In the genomic region with DNA sequence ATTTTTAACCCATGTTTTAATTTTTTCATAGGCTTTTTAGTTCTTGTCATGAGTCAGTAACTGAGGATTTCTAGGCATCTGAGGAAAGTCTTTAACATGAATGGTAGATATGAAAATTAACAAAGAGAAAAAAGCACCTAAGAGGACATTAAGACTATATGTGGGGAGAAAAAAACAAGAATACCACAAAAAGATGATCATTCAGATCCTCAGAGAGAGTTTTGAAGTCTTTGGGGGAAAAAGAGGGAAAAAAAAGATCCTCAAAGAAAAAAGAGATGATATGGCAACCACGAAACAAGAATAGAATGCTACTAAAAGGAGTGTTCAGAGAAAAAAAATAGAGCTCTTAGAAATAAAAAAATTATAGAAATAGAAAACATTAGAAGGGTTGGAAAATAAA, we compare ENCODE assay signal across 11 cellular contexts. TPM values are rescaled to one million over a fixed set of nuclear protein-coding genes. Genes with fewer than 3 reads are reported as not detected.
"Had no signal": no experiment of that assay in that cellular context is flagged by ENCODE, and none has a peak within 500 bp of the region (broad histone marks: within the 10 kb centered on the region; RNA-seq: fewer than 3 reads in every experiment).

No MANE protein-coding gene starts in this region.

- FAIRE-seq: H1 had no signal

- H3K4me2 ChIP-seq: GM23338 had no signal

- H3K27ac ChIP-seq: GM23248 had no signal

- ATAC-seq: GM23338, HCT116 had no signal

- DNase-seq: GM23248, GOT3, H7, H9, HCEC 1CT, HFFc6 had no signal

- H3K4me1 ChIP-seq: HAP-1 had no signal

- H3K9me3 ChIP-seq: HAP-1 had no signal

- H2AFZ ChIP-seq: GM23248, GM23338 had no signal

- H3K36me3 ChIP-seq: HAP-1 had no signal

- H3K4me3 ChIP-seq: GM23248, GM23338, HAP-1 had no signal

- H3K9ac ChIP-seq: GM23248 had no signal

RNA-seq across cellular contexts. Expression of a gene that starts 8.1 kb away (rescaled TPM):
- total RNA-seq: GM23248, GM23338, H1, H4, H9, HFFc6 had no signal
- polyA plus RNA-seq: GM23248 had no signal
